10 cellular contexts compared by ENCODE assay signal in the genomic region with DNA sequence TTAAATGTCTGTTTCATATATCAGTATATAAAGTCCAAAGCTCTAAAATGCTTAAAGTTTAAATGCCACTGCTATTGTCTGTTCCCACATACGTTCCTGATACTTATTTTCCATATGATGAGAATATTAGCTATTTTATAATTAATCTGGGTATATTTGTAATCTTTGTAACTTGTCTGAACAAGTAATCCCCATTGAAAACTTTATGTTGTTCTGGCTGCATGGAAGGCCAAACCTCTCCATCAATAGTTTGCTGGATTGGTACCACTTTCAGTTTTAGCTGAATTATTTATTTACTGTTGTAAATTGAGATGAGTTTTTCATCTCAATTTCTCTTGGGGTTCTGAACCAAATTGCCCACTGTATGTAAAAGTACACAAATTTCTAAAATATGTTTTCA. TPM values are rescaled to one million over a fixed set of nuclear protein-coding genes. Genes with fewer than 3 reads are reported as not detected.
DNase-seq lines count a peak whose midpoint lies in the region; ATAC-seq, FAIRE-seq and TF ChIP-seq lines count a peak whose summit lies in the region.
"Had no signal": no experiment of that assay in that cellular context is flagged by ENCODE, and none has a peak within 500 bp of the region (broad histone marks: within the 10 kb centered on the region; RNA-seq: fewer than 3 reads in every experiment).

No MANE protein-coding gene starts in this region.

- H3K4me3 ChIP-seq in AG10803 (ENCODE audit: low read length) (peak overlapping the region; percentile 89), KMS-11 (IDR thresholded peaks at IDR 0.05; ENCODE audit: insufficient read depth, low read depth, low read length) (no peak overlapping the region), bronchial epithelial cell (ENCODE audit: low read depth, low read length) (peak overlapping the region; percentile 67), mucosa of stomach (ENCODE audit: low read length) (no peak overlapping the region)

- H3K9me3 ChIP-seq in mucosa of stomach (ENCODE audit: control insufficient read depth, low read length), result no peaks in the 10 kb centered on the region

- H3K4me1 ChIP-seq in KMS-11 (ENCODE audit: low read depth, poor library complexity, severe bottlenecking) (peaks cover 28% of the 10 kb centered on the region), mucosa of stomach (ENCODE audit: control insufficient read depth, insufficient read depth, low read length) (peaks cover 7% of the 10 kb centered on the region)

- ATAC-seq in HG03565 (IDR thresholded peaks at IDR 0.05; ENCODE audit: unreplicated experiment) (no peak), GM21423 (IDR thresholded peaks at IDR 0.05; ENCODE audit: unreplicated experiment) (no peak)

- no peak overlapping the region for H2AFZ ChIP-seq in KMS-11 (ENCODE audit: low read depth)

- FAIRE-seq in bronchial epithelial cell (lab: Jason Lieb, UNC), result no peak

- H3K4me2 ChIP-seq in KMS-11, result peak overlapping the region; percentile 66

- H3K27me3 ChIP-seq in KMS-11 (ENCODE audit: insufficient read depth, low read depth), result no peaks in the 10 kb centered on the region
- no peaks in the 10 kb centered on the region for H3K27me3 ChIP-seq in bronchial epithelial cell (ENCODE audit: control insufficient read depth, insufficient read depth, low read length)
- H3K27me3 ChIP-seq in mucosa of stomach (ENCODE audit: control insufficient read depth, insufficient read depth, low read length), result no peaks in the 10 kb centered on the region

- H3K9ac ChIP-seq in KMS-11 (peak overlapping the region; percentile 59; the same call in 1 of the 2 replicates), mucosa of stomach (ENCODE audit: low read length) (peak overlapping the region; percentile 97)

- peak overlapping the region; percentile 67; the same call in 1 of the 2 replicates for H3K27ac ChIP-seq in KMS-11

- H3K36me3 ChIP-seq in KMS-11 (ENCODE audit: insufficient read depth) (no peaks in the 10 kb centered on the region), bronchial epithelial cell (ENCODE audit: control insufficient read depth, insufficient read depth, low read length) (no peaks in the 10 kb centered on the region), mucosa of stomach (ENCODE audit: control insufficient read depth, insufficient read depth, low read length) (no peaks in the 10 kb centered on the region)

- H3K79me2 ChIP-seq in KMS-11 (ENCODE audit: insufficient read depth, low read depth), result peaks cover 53% of the 10 kb centered on the region; the same call in 1 of the 2 replicates

- no peaks in the 10 kb centered on the region for H4K20me1 ChIP-seq in KMS-11 (ENCODE audit: insufficient read depth)

- no peak for DNase-seq in AG10803 (ENCODE audit: low read depth)
- DNase-seq in bronchial epithelial cell (ENCODE audit: low read depth), result no peak
- no peak for DNase-seq in HPDE6-E6E7 (ENCODE audit: extremely low spot score)
- DNase-seq in NCI-H2171 treated with DMSO at 0.1 percent for 48 hours (lab: John Stamatoyannopoulos, UW), result no peak
- DNase-seq: GDM1, T-helper 9 cell had no signal

- no peak for TF ChIP-seq CTCF in AG10803 (conservative IDR thresholded peaks at IDR 0.05; ENCODE audit: low read length)
- no peak for TF ChIP-seq CTCF in KMS-11 (conservative IDR thresholded peaks at IDR 0.05; ENCODE audit: low read depth, low read length)
- TF ChIP-seq CTCF in bronchial epithelial cell (IDR thresholded peaks at IDR 0.05; ENCODE audit: insufficient read depth, low read length, severe bottlenecking), result no peak

RNA-seq across cellular contexts. Expression of gene MBD5, which starts 1.5 kb away (rescaled TPM):
- 5.3 and 9.5 TPM in 2 replicates for total RNA-seq in bronchial epithelial cell

RNA-seq across cellular contexts. Expression of gene ORC4, which starts 1.8 kb away (rescaled TPM):
- 32.0 and 57.9 TPM in 2 replicates for total RNA-seq in bronchial epithelial cell

Comparison
In these comparisons a context has a peak if more than half of its experiments do, and no peak if none do; other contexts are left out.
1. H3K4me3 ChIP-seq: peak in AG10803 (single experiment) and bronchial epithelial cell (single experiment); none in KMS-11 (single experiment) and mucosa of stomach (single experiment).